1 cellular context compared by ENCODE assay signal in the genomic region with DNA sequence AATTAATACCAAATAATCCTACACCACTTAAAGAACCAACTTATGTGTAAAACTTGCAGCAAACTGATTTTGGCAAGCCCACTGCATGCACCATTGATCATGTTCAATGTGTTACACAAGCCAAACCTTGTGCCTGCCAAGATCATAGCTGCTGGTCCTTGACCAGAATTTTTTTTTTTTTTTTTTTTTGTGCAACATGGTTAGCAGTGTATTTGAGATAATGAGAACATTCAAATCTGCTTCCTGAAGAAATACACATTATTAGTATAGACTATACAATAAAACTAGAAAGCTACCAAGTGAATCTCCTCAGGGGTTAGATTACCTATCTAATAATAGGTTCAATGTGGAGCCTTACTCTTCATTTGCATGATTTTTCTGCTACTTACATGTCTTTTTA.
TF ChIP-seq lines count a peak whose summit lies in the region.

No MANE protein-coding gene starts in this region.

TF ChIP-seq in GM12878, 131 proteins besides CTCF, POLR2A, EP300 and RAD21 (continued from another document):
- TF ChIP-seq, protein P1, sequence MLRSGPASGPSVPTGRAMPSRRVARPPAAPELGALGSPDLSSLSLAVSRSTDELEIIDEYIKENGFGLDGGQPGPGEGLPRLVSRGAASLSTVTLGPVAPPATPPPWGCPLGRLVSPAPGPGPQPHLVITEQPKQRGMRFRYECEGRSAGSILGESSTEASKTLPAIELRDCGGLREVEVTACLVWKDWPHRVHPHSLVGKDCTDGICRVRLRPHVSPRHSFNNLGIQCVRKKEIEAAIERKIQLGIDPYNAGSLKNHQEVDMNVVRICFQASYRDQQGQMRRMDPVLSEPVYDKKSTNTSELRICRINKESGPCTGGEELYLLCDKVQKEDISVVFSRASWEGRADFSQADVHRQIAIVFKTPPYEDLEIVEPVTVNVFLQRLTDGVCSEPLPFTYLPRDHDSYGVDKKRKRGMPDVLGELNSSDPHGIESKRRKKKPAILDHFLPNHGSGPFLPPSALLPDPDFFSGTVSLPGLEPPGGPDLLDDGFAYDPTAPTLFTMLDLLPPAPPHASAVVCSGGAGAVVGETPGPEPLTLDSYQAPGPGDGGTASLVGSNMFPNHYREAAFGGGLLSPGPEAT (IDR thresholded peaks at IDR 0.05; ENCODE audit: low read depth), result no peak
- TF ChIP-seq, protein P2, sequence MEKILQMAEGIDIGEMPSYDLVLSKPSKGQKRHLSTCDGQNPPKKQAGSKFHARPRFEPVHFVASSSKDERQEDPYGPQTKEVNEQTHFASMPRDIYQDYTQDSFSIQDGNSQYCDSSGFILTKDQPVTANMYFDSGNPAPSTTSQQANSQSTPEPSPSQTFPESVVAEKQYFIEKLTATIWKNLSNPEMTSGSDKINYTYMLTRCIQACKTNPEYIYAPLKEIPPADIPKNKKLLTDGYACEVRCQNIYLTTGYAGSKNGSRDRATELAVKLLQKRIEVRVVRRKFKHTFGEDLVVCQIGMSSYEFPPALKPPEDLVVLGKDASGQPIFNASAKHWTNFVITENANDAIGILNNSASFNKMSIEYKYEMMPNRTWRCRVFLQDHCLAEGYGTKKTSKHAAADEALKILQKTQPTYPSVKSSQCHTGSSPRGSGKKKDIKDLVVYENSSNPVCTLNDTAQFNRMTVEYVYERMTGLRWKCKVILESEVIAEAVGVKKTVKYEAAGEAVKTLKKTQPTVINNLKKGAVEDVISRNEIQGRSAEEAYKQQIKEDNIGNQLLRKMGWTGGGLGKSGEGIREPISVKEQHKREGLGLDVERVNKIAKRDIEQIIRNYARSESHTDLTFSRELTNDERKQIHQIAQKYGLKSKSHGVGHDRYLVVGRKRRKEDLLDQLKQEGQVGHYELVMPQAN (conservative IDR thresholded peaks at IDR 0.05), result no peak
- TF ChIP-seq JUNB (IDR thresholded peaks at IDR 0.05), result no peak
- no peak for TF ChIP-seq ZNF217 (IDR thresholded peaks at IDR 0.05)
- no peak for TF ChIP-seq HCFC1 (IDR thresholded peaks at IDR 0.05; ENCODE audit: low read length)
- TF ChIP-seq, protein P3, sequence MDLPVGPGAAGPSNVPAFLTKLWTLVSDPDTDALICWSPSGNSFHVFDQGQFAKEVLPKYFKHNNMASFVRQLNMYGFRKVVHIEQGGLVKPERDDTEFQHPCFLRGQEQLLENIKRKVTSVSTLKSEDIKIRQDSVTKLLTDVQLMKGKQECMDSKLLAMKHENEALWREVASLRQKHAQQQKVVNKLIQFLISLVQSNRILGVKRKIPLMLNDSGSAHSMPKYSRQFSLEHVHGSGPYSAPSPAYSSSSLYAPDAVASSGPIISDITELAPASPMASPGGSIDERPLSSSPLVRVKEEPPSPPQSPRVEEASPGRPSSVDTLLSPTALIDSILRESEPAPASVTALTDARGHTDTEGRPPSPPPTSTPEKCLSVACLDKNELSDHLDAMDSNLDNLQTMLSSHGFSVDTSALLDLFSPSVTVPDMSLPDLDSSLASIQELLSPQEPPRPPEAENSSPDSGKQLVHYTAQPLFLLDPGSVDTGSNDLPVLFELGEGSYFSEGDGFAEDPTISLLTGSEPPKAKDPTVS (IDR thresholded peaks at IDR 0.05; ENCODE audit: low read depth, low read length), result no peak
- no peak for TF ChIP-seq CHD2 (IDR thresholded peaks at IDR 0.05; ENCODE audit: borderline replicate concordance, low read depth, low read length)
- no peak for TF ChIP-seq NR2F1 (conservative IDR thresholded peaks at IDR 0.05)
- TF ChIP-seq EGR1 (IDR thresholded peaks at IDR 0.05; ENCODE audit: borderline replicate concordance in 1 of 2, low read depth in 2 of 2, low read length in 2 of 2), result no peak
- TF ChIP-seq FOXM1 (IDR thresholded peaks at IDR 0.05; ENCODE audit: low read depth, low read length), result no peak
- TF ChIP-seq SUZ12 (IDR thresholded peaks at IDR 0.05; ENCODE audit: unreplicated experiment), result no peak
